Comparison of ENCODE assay signal across 1 cellular context in genomic region chr13:36997716-36998427, GRCh38.
TF ChIP-seq lines count a peak whose summit lies in the region.

No MANE protein-coding gene starts in this region.

TF ChIP-seq in H1, 55 proteins besides CTCF, POLR2A, EP300 and RAD21:
- TF ChIP-seq RBBP5 (IDR thresholded peaks at IDR 0.05; ENCODE audit: borderline replicate concordance, low read depth, low read length) (no peak), ZNF274 (IDR thresholded peaks at IDR 0.05; ENCODE audit: borderline replicate concordance, extremely low read depth, low read length) (no peak), YY1 (IDR thresholded peaks at IDR 0.05; ENCODE audit: low read depth, low read length) (no peak), RXRA (IDR thresholded peaks at IDR 0.05; ENCODE audit: insufficient read depth, low read depth, low read length) (no peak), NANOG (IDR thresholded peaks at IDR 0.05; ENCODE audit: insufficient read depth, low read depth, low read length, poor library complexity, severe bottlenecking) (no peak), CREB1 (IDR thresholded peaks at IDR 0.05) (no peak), BCL11A (IDR thresholded peaks at IDR 0.05; ENCODE audit: low read depth in 2 of 2, low read length in 2 of 2) (no peak), EGR1 (IDR thresholded peaks at IDR 0.05; ENCODE audit: borderline replicate concordance, low read depth, low read length) (no peak), KDM4A (IDR thresholded peaks at IDR 0.05; ENCODE audit: low read depth, low read length, severe bottlenecking) (no peak), ATF2 (IDR thresholded peaks at IDR 0.05; ENCODE audit: low read length) (no peak)
